Comparison of ENCODE assay signal across 1 cellular context in genomic region chr5:143403607-143404415, GRCh38.
A peak's percentile ranks its signal among the peaks of the same experiment; 100 is the strongest.
TF ChIP-seq lines count a peak whose summit lies in the region.

NR3C1 (minus strand) TSS chr5:143403686; CDS start chr5:143400839, 2,847 bp downstream.

TF ChIP-seq in HepG2, 621 proteins besides CTCF, POLR2A, EP300 and RAD21 (continued from another document and continues in another):
- TF ChIP-seq GMEB2 (CRISPR knock-in tag; IDR thresholded peaks at IDR 0.05; ENCODE audit: low read depth) = no peak
- TF ChIP-seq RERE (CRISPR knock-in tag; IDR thresholded peaks at IDR 0.05; ENCODE audit: low read depth) = no peak
- no peak for TF ChIP-seq RBM39 (IDR thresholded peaks at IDR 0.05; ENCODE audit: low read depth, low read length, poor library complexity, severe bottlenecking)
- TF ChIP-seq KLF15 (CRISPR knock-in tag; IDR thresholded peaks at IDR 0.05; ENCODE audit: borderline replicate concordance) = no peak
- TF ChIP-seq BRF2 (CRISPR knock-in tag; IDR thresholded peaks at IDR 0.05) = no peak
- no peak for TF ChIP-seq EZH2 (conservative IDR thresholded peaks at IDR 0.05; ENCODE audit: low read depth, low read length)
- no peak for TF ChIP-seq KLF6 (CRISPR knock-in tag; IDR thresholded peaks at IDR 0.05)
- TF ChIP-seq GLMP (CRISPR knock-in tag; IDR thresholded peaks at IDR 0.05; ENCODE audit: borderline replicate concordance) = no peak
- TF ChIP-seq MIER2 (CRISPR knock-in tag; IDR thresholded peaks at IDR 0.05) = no peak
- no peak for TF ChIP-seq MBD4 (IDR thresholded peaks at IDR 0.05; ENCODE audit: borderline replicate concordance, low read length)
- TF ChIP-seq ZFP1 (CRISPR knock-in tag; IDR thresholded peaks at IDR 0.05) = no peak
- no peak for TF ChIP-seq IRF2 (CRISPR knock-in tag; IDR thresholded peaks at IDR 0.05)
- TF ChIP-seq ZNF512 (CRISPR knock-in tag; IDR thresholded peaks at IDR 0.05) = no peak
- TF ChIP-seq NR2F1 (CRISPR knock-in tag; IDR thresholded peaks at IDR 0.05) = no peak
- TF ChIP-seq ZNF446 (CRISPR knock-in tag; IDR thresholded peaks at IDR 0.05) = 0 out of 2 replicates have a peak, but pooled peaks have one; percentile 30
- no peak for TF ChIP-seq MLLT10 (CRISPR knock-in tag; IDR thresholded peaks at IDR 0.05)
- no peak for TF ChIP-seq NAIF1 (CRISPR knock-in tag; IDR thresholded peaks at IDR 0.05; ENCODE audit: borderline replicate concordance)
- no peak for TF ChIP-seq MED13 (CRISPR knock-in tag; IDR thresholded peaks at IDR 0.05)
- no peak for TF ChIP-seq ZNF7 (CRISPR knock-in tag; IDR thresholded peaks at IDR 0.05)
- no peak; the same call in 1 of the 2 replicates for TF ChIP-seq MYC (CRISPR knock-in tag; IDR thresholded peaks at IDR 0.05; ENCODE audit: borderline replicate concordance)
- no peak for TF ChIP-seq ZNF598 (CRISPR knock-in tag; IDR thresholded peaks at IDR 0.05; ENCODE audit: borderline replicate concordance)
- TF ChIP-seq BCL6 (CRISPR knock-in tag; IDR thresholded peaks at IDR 0.05) = peak; percentile 39; the same call in 1 of the 2 replicates
- no peak for TF ChIP-seq SIN3B (IDR thresholded peaks at IDR 0.05; ENCODE audit: low read length)
- TF ChIP-seq ZNF414 (CRISPR knock-in tag; IDR thresholded peaks at IDR 0.05) = no peak
- TF ChIP-seq ZC3H13 (CRISPR knock-in tag; IDR thresholded peaks at IDR 0.05) = no peak
- TF ChIP-seq ZBTB7B (CRISPR knock-in tag; IDR thresholded peaks at IDR 0.05) = 0 out of 2 replicates have a peak, but pooled peaks have one; percentile 60
- TF ChIP-seq POLR2G (IDR thresholded peaks at IDR 0.05; ENCODE audit: low read depth, low read length) = no peak; the same call in 1 of the 2 replicates
- no peak for TF ChIP-seq MYNN (CRISPR knock-in tag; IDR thresholded peaks at IDR 0.05; ENCODE audit: low read depth)
- TF ChIP-seq ZNF644 (CRISPR knock-in tag; IDR thresholded peaks at IDR 0.05; ENCODE audit: low read depth) = no peak
- no peak for TF ChIP-seq ZNF615 (CRISPR knock-in tag; IDR thresholded peaks at IDR 0.05; ENCODE audit: borderline replicate concordance)
- TF ChIP-seq ZNF543 (CRISPR knock-in tag; IDR thresholded peaks at IDR 0.05) = no peak
- no peak for TF ChIP-seq NFE2L2 (IDR thresholded peaks at IDR 0.05; ENCODE audit: low read length)
- no peak for TF ChIP-seq TOE1 (CRISPR knock-in tag; IDR thresholded peaks at IDR 0.05)
- peak; percentile 6; the same call in 1 of the 2 replicates for TF ChIP-seq MXD4 (CRISPR knock-in tag; IDR thresholded peaks at IDR 0.05)
- no peak for TF ChIP-seq NR2F6 (IDR thresholded peaks at IDR 0.05)
- no peak; the same call in 1 of the 2 replicates for TF ChIP-seq NR2F6 (CRISPR knock-in tag; IDR thresholded peaks at IDR 0.05)
- no peak for TF ChIP-seq HHEX (CRISPR knock-in tag; IDR thresholded peaks at IDR 0.05)
- TF ChIP-seq HNF4A (CRISPR knock-in tag; IDR thresholded peaks at IDR 0.05) = no peak
- TF ChIP-seq ZXDC (CRISPR knock-in tag; IDR thresholded peaks at IDR 0.05) = no peak
- TF ChIP-seq FOXP4 (CRISPR knock-in tag; IDR thresholded peaks at IDR 0.05) = 0 out of 2 replicates have a peak, but pooled peaks have one; percentile 7
- 0 out of 2 replicates have a peak, but pooled peaks have one; percentile 27 for TF ChIP-seq REL (CRISPR knock-in tag; conservative IDR thresholded peaks at IDR 0.05)
- TF ChIP-seq SKI (IDR thresholded peaks at IDR 0.05; ENCODE audit: partially characterized antibody) = peak; percentile 55
- no peak for TF ChIP-seq ZFP37 (CRISPR knock-in tag; IDR thresholded peaks at IDR 0.05; ENCODE audit: borderline replicate concordance)
- no peak for TF ChIP-seq ZNF274 (CRISPR knock-in tag; IDR thresholded peaks at IDR 0.05)
- TF ChIP-seq TEAD2 (CRISPR knock-in tag; IDR thresholded peaks at IDR 0.05) = no peak
- no peak for TF ChIP-seq BCLAF1 (IDR thresholded peaks at IDR 0.05)
- TF ChIP-seq ZNF460 (CRISPR knock-in tag; IDR thresholded peaks at IDR 0.05; ENCODE audit: borderline replicate concordance) = no peak
- TF ChIP-seq RFX5 (IDR thresholded peaks at IDR 0.05; ENCODE audit: low read depth, low read length) = no peak
- TF ChIP-seq SMAD3 (CRISPR knock-in tag; IDR thresholded peaks at IDR 0.05) = no peak
- TF ChIP-seq ZNF619 (CRISPR knock-in tag; IDR thresholded peaks at IDR 0.05) = no peak
